In the genomic region with DNA sequence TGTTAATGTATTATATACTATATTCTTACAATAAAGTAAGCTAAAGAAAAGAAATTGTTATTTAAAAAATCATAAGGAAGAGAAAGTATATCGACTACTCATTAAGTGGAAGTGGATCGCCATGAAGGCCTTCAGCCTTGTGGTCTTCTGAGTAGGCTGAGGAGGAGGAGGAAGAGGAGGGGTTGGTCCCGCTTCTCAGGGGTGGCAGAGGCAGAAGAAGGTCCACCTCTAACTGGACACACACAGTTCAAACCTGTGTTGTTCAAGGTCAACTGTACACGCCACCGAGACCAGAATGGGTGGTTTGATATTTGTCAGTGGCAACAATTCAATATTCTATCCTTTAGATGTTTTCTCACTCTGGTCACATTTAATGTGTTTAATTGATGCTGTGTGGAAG, we compare ENCODE assay signal across 9 cellular contexts.
DNase-seq lines count a peak whose midpoint lies in the region; ATAC-seq, FAIRE-seq and TF ChIP-seq lines count a peak whose summit lies in the region.
"Had no signal": no experiment of that assay in that cellular context is flagged by ENCODE, and none has a peak within 500 bp of the region (broad histone marks: within the 10 kb centered on the region; RNA-seq: fewer than 3 reads in every experiment).

No MANE protein-coding gene starts in this region.

- peak overlapping the region; percentile 55 for H2BK12ac ChIP-seq in trophoblast cell (ENCODE audit: low read length)

- H3K36me3 ChIP-seq in GM12878 (ENCODE audit: control insufficient read depth in 2 of 2, insufficient read depth in 2 of 2, low read length in 1 of 2) (no peaks in the 10 kb centered on the region), trophoblast cell (ENCODE audit: control insufficient read depth in 1 of 2, insufficient read depth in 2 of 2, low read length in 2 of 2) (peaks cover 0 to 2% of the 10 kb centered on the region in 2 experiments)
- H3K36me3 ChIP-seq: cardiac muscle cell had no signal

- H3K9me3 ChIP-seq in GM12878 (replicated peaks; ENCODE audit: control insufficient read depth, insufficient read depth, low read length) (no peaks in the 10 kb centered on the region), trophoblast cell (ENCODE audit: insufficient read depth, low read depth, low read length) (peaks cover 2% of the 10 kb centered on the region)

- RAD21 ChIA-PET in GM12878 (lab: Charles Lee; ENCODE audit: unreplicated experiment), result interaction anchor here (1.0 to 2.1 kb wide), 3 partner anchors 65 to 337 kb away, joined by 4 to 7 read pairs (median 4); partner anchors contain the start of gene HMGB1

- no peak overlapping the region for H3K27ac ChIP-seq in GM12878 (ENCODE audit: control insufficient read depth, insufficient read depth)
- H3K27ac ChIP-seq in trophoblast cell (ENCODE audit: low read depth, low read length), result no peak overlapping the region
- H3K27ac ChIP-seq: cardiac muscle cell, foreskin keratinocyte had no signal

- H3K79me1 ChIP-seq in trophoblast cell (ENCODE audit: low read length), result peaks cover 24% of the 10 kb centered on the region

- in situ Hi-C loops in GM12878 (cut with MboI), result no loop called here

- no peak overlapping the region for H3K4me2 ChIP-seq in GM12878 (ENCODE audit: control insufficient read depth, insufficient read depth)
- H3K4me2 ChIP-seq in trophoblast cell (ENCODE audit: low read length), result no peak overlapping the region

- no peak overlapping the region for H3K4ac ChIP-seq in trophoblast cell (ENCODE audit: low read depth, low read length)

- no peaks in the 10 kb centered on the region for H3K79me2 ChIP-seq in GM12878 (ENCODE audit: control insufficient read depth, insufficient read depth, low read length)
- no peaks in the 10 kb centered on the region for H3K79me2 ChIP-seq in trophoblast cell (ENCODE audit: control insufficient read depth, insufficient read depth, low read length, poor library complexity)

- TF ChIP-seq CTCF in GM12878 (IDR thresholded peaks at IDR 0.05 in 2 of 3, conservative IDR thresholded peaks at IDR 0.05 in 1 of 3; ENCODE audit: control insufficient read depth in 2 of 3, extremely low read depth in 1 of 3, insufficient read depth in 1 of 3, low read depth in 3 of 3, low read length in 3 of 3), result no peak

- H4K12ac ChIP-seq in trophoblast cell (ENCODE audit: low read depth, low read length), result no peak overlapping the region

- DNase-seq in GM12878 (ENCODE audit: low read depth, low spot score), result no peak
- peak in 1 of 2 donors; percentile 1 for DNase-seq in trophoblast cell
- DNase-seq in UCSD-AML1 (lab: John Stamatoyannopoulos, UW; ENCODE audit: unreplicated experiment), result no peak
- no peak for DNase-seq in NCI-H1694 treated with DMSO at 0.1 percent for 48 hours (lab: John Stamatoyannopoulos, UW)

- H2AK5ac ChIP-seq in trophoblast cell (ENCODE audit: low read length), result no peak overlapping the region

- no peaks in the 10 kb centered on the region for H4K20me1 ChIP-seq in GM12878 (ENCODE audit: control insufficient read depth, insufficient read depth)

- no peak for TF ChIP-seq POLR2A in GM12878 (IDR thresholded peaks at IDR 0.05; ENCODE audit: low read depth, low read length)

- 71% methylated on average over 5 of the region's 5 CpGs for WGBS in GM12878 (ENCODE audit: insufficient coverage, insufficient replicate concordance, low lambda C conversion rate, missing lambda C conversion rate)
- WGBS in trophoblast cell (ENCODE audit: extremely low coverage, insufficient coverage, insufficient read length), result no CpG with 5 or more reads among the region's 5 CpGs

- H4K8ac ChIP-seq in trophoblast cell (ENCODE audit: low read depth, low read length), result no peak overlapping the region

- H3K9ac ChIP-seq in GM12878 (ENCODE audit: control insufficient read depth, insufficient read depth, low read length), result no peak overlapping the region
- H3K9ac ChIP-seq in trophoblast cell (ENCODE audit: low read length), result no peak overlapping the region

- H2BK5ac ChIP-seq in trophoblast cell (ENCODE audit: low read depth, low read length, poor library complexity), result no peak overlapping the region

- no peak overlapping the region for H3K14ac ChIP-seq in trophoblast cell (ENCODE audit: low read length)

- CTCF ChIA-PET in GM12878 (lab: Yijun Ruan, JAX), result interaction anchor here (0.7 to 2.5 kb wide), 6 partner anchors 35 to 121 kb away, joined by 3 to 16 read pairs (median 4); no protein-coding TSS in a partner anchor

- no peak for TF ChIP-seq EP300 in GM12878 (IDR thresholded peaks at IDR 0.05; ENCODE audit: borderline replicate concordance in 1 of 2, control insufficient read depth in 1 of 2, low read depth in 2 of 2, low read length in 2 of 2)

- no TSS peak for BruUV-seq in GM12878 (replicated peaks; lab: Mats Ljungman, UMichigan)

- FAIRE-seq in GM12878 (lab: Jason Lieb, UNC), result no peak

- POLR2A ChIA-PET in GM12878 (lab: Charles Lee), result no interaction called here

- no peaks in the 10 kb centered on the region; a peak in 1 of 4 replicates for H3K27me3 ChIP-seq in GM12878 (replicated peaks in 1 of 2; ENCODE audit: control insufficient read depth in 2 of 2, insufficient read depth in 2 of 2, low read length in 1 of 2)
- no peaks in the 10 kb centered on the region for H3K27me3 ChIP-seq in trophoblast cell (ENCODE audit: insufficient read depth, low read length)
- H3K27me3 ChIP-seq: cardiac muscle cell, foreskin keratinocyte had no signal

- H2AFZ ChIP-seq in GM12878 (ENCODE audit: control insufficient read depth, low read depth, low read length), result peak overlapping the region; percentile 51; the same call in 1 of the 2 replicates
- no peak overlapping the region for H2AFZ ChIP-seq in trophoblast cell (ENCODE audit: insufficient read depth, low read length, poor library complexity)

- SMC1A ChIA-PET in GM12878 (lab: Charles Lee; ENCODE audit: uncharacterized antibody, unreplicated experiment), result interaction anchor here (1.1 to 2.5 kb wide), 2 partner anchors 121 to 126 kb away, joined by 4 to 15 read pairs; no protein-coding TSS in a partner anchor

- H3K18ac ChIP-seq in trophoblast cell (ENCODE audit: low read length), result no peak overlapping the region

- intact Hi-C loops in GM12878 (cut with micrococcal nuclease; ENCODE audit: unreplicated experiment), result loop anchor here (2.0 to 5.0 kb wide), 3 partner anchors 186 to 670 kb away; partner anchors contain the start of genes HMGB1 and USPL1

- H4K91ac ChIP-seq in trophoblast cell (ENCODE audit: low read depth, low read length), result no peak overlapping the region

- H3K23ac ChIP-seq in trophoblast cell (ENCODE audit: low read length), result no peak overlapping the region

- ATAC-seq in GM18502 (IDR thresholded peaks at IDR 0.05; ENCODE audit: poor library complexity, unreplicated experiment) (peak; percentile 20), HG02798 (IDR thresholded peaks at IDR 0.05; ENCODE audit: poor library complexity, unreplicated experiment) (peak; percentile 12), GM12878 (peak; percentile 40), HG02981 (IDR thresholded peaks at IDR 0.05; ENCODE audit: unreplicated experiment) (no peak)

- no peak overlapping the region for H3K4me3 ChIP-seq in GM12878
- H3K4me3 ChIP-seq in trophoblast cell (ENCODE audit: low read depth, low read length), result no peak overlapping the region
- H3K4me3 ChIP-seq: cardiac muscle cell had no signal

- H2BK120ac ChIP-seq in trophoblast cell (ENCODE audit: insufficient read depth, low read length, poor library complexity), result no peak overlapping the region

- TF ChIP-seq RAD21 in GM12878 (IDR thresholded peaks at IDR 0.05; ENCODE audit: insufficient read depth, low read depth, low read length), result no peak

- H3K4me1 ChIP-seq in GM12878 (ENCODE audit: control insufficient read depth, insufficient read depth, low read length), result no peaks in the 10 kb centered on the region; the same call in 1 of the 2 replicates
- H3K4me1 ChIP-seq in trophoblast cell (ENCODE audit: control insufficient read depth in 1 of 2, insufficient read depth in 2 of 2, low read length in 2 of 2), result peaks cover 8 to 11% of the 10 kb centered on the region in 2 experiments

TF ChIP-seq in GM12878, 131 proteins besides CTCF, POLR2A, EP300 and RAD21:
- TF ChIP-seq, protein P1, sequence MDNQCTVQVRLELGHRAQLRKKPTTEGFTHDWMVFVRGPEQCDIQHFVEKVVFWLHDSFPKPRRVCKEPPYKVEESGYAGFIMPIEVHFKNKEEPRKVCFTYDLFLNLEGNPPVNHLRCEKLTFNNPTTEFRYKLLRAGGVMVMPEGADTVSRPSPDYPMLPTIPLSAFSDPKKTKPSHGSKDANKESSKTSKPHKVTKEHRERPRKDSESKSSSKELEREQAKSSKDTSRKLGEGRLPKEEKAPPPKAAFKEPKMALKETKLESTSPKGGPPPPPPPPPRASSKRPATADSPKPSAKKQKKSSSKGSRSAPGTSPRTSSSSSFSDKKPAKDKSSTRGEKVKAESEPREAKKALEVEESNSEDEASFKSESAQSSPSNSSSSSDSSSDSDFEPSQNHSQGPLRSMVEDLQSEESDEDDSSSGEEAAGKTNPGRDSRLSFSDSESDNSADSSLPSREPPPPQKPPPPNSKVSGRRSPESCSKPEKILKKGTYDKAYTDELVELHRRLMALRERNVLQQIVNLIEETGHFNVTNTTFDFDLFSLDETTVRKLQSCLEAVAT (IDR thresholded peaks at IDR 0.05), result peak; percentile 43; the same call in 1 of the 2 replicates
- TF ChIP-seq SP1 (IDR thresholded peaks at IDR 0.05; ENCODE audit: low read depth, low read length), result no peak
